Comparison of ENCODE assay signal across 1 cellular context in the genomic region with DNA sequence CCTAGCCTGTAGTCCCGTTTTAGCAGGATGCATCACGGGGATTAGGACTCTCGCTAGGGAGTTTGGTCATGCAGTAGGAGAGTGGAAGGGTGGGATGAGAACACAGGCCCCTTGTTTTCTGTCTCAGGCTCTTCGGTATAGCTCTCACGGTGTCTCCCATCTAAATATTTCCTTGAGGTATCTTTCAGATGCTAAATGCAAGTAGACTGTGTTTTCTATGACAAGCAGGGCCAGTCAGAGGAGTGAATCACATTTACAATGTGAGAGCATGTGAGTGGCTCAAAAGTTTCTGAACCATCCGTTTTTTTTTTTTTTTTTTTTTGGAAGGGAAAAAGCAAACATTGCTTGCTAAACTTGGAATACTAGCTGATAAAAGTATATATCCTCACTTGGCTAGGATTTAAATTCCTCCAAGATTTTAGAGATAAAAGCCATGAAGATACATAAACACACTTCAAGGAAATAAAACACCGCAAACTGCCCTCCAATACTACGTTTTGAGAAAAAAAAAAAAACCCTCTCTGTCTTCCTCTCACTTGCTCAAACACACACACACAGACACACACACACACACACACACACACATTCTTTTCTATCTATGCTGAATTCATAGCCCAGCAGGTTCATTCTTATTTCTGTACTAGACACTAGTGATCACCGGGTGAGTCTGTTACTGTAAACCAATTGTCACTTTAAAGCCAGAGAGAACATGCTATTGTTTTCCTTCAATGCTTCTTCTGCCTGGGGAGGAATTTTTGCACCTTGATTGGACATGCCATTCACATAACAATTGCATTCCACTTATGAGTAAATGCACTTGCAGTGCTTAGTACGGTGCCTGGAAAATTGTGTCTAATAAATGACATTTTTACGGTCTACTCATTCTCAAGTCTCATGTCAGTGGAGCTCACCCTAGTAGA.
TF ChIP-seq lines count a peak whose summit lies in the region.

No MANE protein-coding gene starts in this region.

TF ChIP-seq in HepG2, 621 proteins besides CTCF, POLR2A, EP300 and RAD21:
- TF ChIP-seq, protein P1, sequence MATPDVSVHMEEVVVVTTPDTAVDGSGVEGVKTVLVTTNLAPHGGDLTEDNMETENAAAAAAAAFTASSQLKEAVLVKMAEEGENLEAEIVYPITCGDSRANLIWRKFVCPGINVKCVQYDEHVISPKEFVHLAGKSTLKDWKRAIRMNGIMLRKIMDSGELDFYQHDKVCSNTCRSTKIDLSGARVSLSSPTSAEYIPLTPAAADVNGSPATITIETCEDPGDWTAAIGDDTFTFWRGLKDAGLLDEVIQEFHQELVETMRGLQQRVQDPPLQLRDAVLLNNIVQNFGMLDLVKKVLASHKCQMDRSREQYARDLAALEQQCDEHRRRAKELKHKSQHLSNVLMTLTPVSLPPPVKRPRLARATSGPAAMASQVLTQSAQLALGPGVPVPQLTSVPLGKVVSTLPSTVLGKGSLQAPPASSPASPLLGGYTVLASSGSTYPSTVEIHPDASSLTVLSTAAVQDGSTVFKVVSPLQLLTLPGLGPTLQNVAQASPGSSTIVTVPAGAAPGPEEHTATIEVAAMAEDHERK (CRISPR knock-in tag; IDR thresholded peaks at IDR 0.05; ENCODE audit: low read depth), result no peak
- TF ChIP-seq ZMYM2 (CRISPR knock-in tag; IDR thresholded peaks at IDR 0.05) (no peak), HOXA5 (CRISPR knock-in tag; IDR thresholded peaks at IDR 0.05) (no peak), ISX (CRISPR knock-in tag; conservative IDR thresholded peaks at IDR 0.05) (no peak), ZSCAN30 (CRISPR knock-in tag; IDR thresholded peaks at IDR 0.05) (no peak), RBM39 (IDR thresholded peaks at IDR 0.05; ENCODE audit: low read depth, low read length, poor library complexity, severe bottlenecking) (no peak), ZNF337 (CRISPR knock-in tag; IDR thresholded peaks at IDR 0.05; ENCODE audit: borderline replicate concordance, low read depth) (no peak), ZNF484 (CRISPR knock-in tag; IDR thresholded peaks at IDR 0.05; ENCODE audit: borderline replicate concordance, low read depth) (no peak), CENPBD1 (CRISPR knock-in tag; IDR thresholded peaks at IDR 0.05; ENCODE audit: borderline replicate concordance, low read depth) (no peak), ZNF580 (CRISPR knock-in tag; IDR thresholded peaks at IDR 0.05; ENCODE audit: borderline replicate concordance, low read depth) (no peak), CEBPG (CRISPR knock-in tag; IDR thresholded peaks at IDR 0.05) (no peak), ZNF138 (CRISPR knock-in tag; IDR thresholded peaks at IDR 0.05; ENCODE audit: low read depth) (no peak), POLR2AphosphoS5 (IDR thresholded peaks at IDR 0.05; ENCODE audit: low read depth, low read length) (no peak), BCL6 (CRISPR knock-in tag; IDR thresholded peaks at IDR 0.05) (no peak), SAFB2 (CRISPR knock-in tag; IDR thresholded peaks at IDR 0.05; ENCODE audit: borderline replicate concordance, low read depth) (no peak), KDM5A (IDR thresholded peaks at IDR 0.05; ENCODE audit: borderline replicate concordance, low read length) (no peak)
- TF ChIP-seq, protein P2, sequence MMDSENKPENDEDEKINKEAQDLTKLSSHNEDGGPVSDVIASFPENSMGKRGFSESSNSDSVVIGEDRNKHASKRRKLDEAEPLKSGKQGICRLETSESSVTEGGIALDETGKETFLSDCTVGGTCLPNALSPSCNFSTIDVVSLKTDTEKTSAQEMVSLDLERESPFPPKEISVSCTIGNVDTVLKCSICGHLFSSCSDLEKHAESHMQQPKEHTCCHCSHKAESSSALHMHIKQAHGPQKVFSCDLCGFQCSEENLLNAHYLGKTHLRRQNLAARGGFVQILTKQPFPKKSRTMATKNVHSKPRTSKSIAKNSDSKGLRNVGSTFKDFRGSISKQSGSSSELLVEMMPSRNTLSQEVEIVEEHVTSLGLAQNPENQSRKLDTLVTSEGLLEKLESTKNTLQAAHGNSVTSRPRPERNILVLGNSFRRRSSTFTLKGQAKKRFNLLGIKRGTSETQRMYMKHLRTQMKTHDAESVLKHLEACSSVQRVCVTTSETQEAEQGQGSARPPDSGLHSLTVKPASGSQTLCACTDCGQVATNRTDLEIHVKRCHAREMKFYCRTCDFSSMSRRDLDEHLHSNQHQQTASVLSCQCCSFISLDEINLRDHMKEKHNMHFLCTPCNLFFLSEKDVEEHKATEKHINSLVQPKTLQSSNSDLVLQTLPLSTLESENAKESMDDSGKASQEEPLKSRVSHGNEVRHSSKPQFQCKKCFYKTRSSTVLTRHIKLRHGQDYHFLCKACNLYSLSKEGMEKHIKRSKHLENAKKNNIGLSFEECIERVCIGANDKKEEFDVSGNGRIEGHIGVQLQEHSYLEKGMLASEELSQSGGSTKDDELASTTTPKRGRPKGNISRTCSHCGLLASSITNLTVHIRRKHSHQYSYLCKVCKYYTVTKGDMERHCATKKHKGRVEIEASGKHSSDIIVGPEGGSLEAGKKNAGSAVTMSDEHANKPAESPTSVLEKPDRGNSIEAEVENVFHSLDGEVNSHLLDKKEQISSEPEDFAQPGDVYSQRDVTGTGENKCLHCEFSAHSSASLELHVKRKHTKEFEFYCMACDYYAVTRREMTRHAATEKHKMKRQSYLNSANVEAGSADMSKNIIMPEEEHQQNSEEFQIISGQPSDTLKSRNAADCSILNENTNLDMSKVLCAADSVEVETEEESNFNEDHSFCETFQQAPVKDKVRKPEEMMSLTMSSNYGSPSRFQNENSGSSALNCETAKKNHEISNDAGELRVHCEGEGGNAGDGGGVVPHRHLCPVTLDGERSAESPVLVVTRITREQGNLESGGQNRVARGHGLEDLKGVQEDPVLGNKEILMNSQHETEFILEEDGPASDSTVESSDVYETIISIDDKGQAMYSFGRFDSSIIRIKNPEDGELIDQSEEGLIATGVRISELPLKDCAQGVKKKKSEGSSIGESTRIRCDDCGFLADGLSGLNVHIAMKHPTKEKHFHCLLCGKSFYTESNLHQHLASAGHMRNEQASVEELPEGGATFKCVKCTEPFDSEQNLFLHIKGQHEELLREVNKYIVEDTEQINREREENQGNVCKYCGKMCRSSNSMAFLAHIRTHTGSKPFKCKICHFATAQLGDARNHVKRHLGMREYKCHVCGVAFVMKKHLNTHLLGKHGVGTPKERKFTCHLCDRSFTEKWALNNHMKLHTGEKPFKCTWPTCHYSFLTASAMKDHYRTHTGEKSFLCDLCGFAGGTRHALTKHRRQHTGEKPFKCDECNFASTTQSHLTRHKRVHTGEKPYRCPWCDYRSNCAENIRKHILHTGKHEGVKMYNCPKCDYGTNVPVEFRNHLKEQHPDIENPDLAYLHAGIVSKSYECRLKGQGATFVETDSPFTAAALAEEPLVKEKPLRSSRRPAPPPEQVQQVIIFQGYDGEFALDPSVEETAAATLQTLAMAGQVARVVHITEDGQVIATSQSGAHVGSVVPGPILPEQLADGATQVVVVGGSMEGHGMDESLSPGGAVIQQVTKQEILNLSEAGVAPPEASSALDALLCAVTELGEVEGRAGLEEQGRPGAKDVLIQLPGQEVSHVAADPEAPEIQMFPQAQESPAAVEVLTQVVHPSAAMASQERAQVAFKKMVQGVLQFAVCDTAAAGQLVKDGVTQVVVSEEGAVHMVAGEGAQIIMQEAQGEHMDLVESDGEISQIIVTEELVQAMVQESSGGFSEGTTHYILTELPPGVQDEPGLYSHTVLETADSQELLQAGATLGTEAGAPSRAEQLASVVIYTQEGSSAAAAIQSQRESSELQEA (CRISPR knock-in tag; IDR thresholded peaks at IDR 0.05; ENCODE audit: not compliant biosample characterization), result no peak
- TF ChIP-seq, protein P3, sequence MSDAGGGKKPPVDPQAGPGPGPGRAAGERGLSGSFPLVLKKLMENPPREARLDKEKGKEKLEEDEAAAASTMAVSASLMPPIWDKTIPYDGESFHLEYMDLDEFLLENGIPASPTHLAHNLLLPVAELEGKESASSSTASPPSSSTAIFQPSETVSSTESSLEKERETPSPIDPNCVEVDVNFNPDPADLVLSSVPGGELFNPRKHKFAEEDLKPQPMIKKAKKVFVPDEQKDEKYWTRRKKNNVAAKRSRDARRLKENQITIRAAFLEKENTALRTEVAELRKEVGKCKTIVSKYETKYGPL (CRISPR knock-in tag; IDR thresholded peaks at IDR 0.05), result no peak
